In the genomic region with DNA sequence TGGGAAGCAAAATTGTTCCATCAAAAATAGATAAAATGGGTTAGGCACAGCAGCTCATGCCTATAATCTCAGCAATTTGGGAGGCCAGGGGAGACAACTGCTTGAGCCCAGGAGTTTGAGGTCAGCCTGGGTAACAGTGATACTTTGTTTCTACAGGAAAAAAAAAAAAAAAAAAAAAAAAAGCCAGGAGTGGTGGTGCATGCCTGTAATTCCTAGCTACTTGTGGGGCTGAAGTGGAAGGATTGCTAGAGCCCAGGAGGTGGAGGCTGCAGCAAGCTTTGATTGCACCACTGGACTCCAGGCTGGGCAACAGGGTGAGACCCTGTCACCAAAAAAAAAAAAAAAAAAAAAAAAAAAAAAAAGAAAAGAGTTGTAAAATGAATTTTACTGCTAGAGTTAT, we compare ENCODE assay signal across 24 cellular contexts. TPM values are rescaled to one million over a fixed set of nuclear protein-coding genes. Genes with fewer than 3 reads are reported as not detected.
A peak's percentile ranks its signal among the peaks of the same experiment; 100 is the strongest.
DNase-seq lines count a peak whose midpoint lies in the region; ATAC-seq and TF ChIP-seq lines count a peak whose summit lies in the region.
"Had no signal": no experiment of that assay in that cellular context is flagged by ENCODE, and none has a peak within 500 bp of the region (broad histone marks: within the 10 kb centered on the region; RNA-seq: fewer than 3 reads in every experiment).

No MANE protein-coding gene starts in this region.

- POLR2A ChIA-PET in HCT116 (lab: Charles Lee) = no interaction called here

- TF ChIP-seq CTCF in AG10803 (conservative IDR thresholded peaks at IDR 0.05; ENCODE audit: low read length) (no peak), HCT116 (IDR thresholded peaks at IDR 0.05 in 2 of 3, conservative IDR thresholded peaks at IDR 0.05 in 1 of 3; ENCODE audit: borderline replicate concordance in 1 of 3, insufficient read depth in 1 of 3, low read depth in 2 of 3, low read length in 2 of 3) (no peak), nephron progenitor cell (IDR thresholded peaks at IDR 0.05) (no peak), gastroesophageal sphincter (IDR thresholded peaks at IDR 0.05) (no peak)

- no peak for TF ChIP-seq RAD21 in HCT116 (IDR thresholded peaks at IDR 0.05; ENCODE audit: low read depth)

- RAD21 ChIA-PET in HCT116 (lab: Charles Lee; ENCODE audit: low non-redundant PET in 1 of 2, low total read pairs in 2 of 2, uncharacterized antibody in 2 of 2, unreplicated experiment in 2 of 2) = no interaction called here

- H3K4me1 Mint-ChIP-seq in nephron progenitor cell = peaks cover 5% of the 10 kb centered on the region
- H3K4me1 Mint-ChIP-seq: CD14-positive monocyte; memory B cell; naive B cell; stimulated activated memory B cell treated with anti-CD40 and anti-IgM and Interleukin-4, amounts not matched to agents 10 μg/mL and 1 μg/mL and 100 μg/mL, for 72 hours had no signal

- H3K9me2 ChIP-seq in HCT116 (ENCODE audit: insufficient read depth) = 0 out of 2 replicates have a peak, but pooled peaks cover 2% of the 10 kb centered on the region

- CTCF ChIA-PET in HCT116 (lab: Charles Lee) = no interaction called here

- no TSS peak for BruUV-seq in HCT116 (replicated peaks; lab: Mats Ljungman, UMichigan)

- no peak overlapping the region for H3K4me3 Mint-ChIP-seq in nephron progenitor cell
- H3K4me3 Mint-ChIP-seq: activated T-cell treated with anti-CD3 and anti-CD28 coated beads, Interleukin-2, amount 50 U/mL, for 24 hours; CD14-positive monocyte; memory B cell; naive B cell; stimulated activated memory B cell treated with anti-CD40 and anti-IgM and Interleukin-4, amounts not matched to agents 10 μg/mL and 1 μg/mL and 100 μg/mL, for 72 hours had no signal

- no peaks in the 10 kb centered on the region for H3K27me3 ChIP-seq in HCT116 (ENCODE audit: insufficient read depth, low read length)
- no peaks in the 10 kb centered on the region for H3K27me3 ChIP-seq in gastroesophageal sphincter
- H3K27me3 ChIP-seq: spleen had no signal

- TF ChIP-seq POLR2A in HCT116 (IDR thresholded peaks at IDR 0.05; ENCODE audit: borderline replicate concordance, extremely low read depth, insufficient read depth, insufficient read length) = no peak
- TF ChIP-seq POLR2A in gastroesophageal sphincter (IDR thresholded peaks at IDR 0.05) = no peak

- H3K4me1 ChIP-seq in HCT116 (ENCODE audit: control insufficient read depth in 1 of 2, insufficient read depth in 2 of 2, low read length in 2 of 2) (peaks cover 8 to 23% of the 10 kb centered on the region in 2 experiments; a peak in 3 of 4 replicates), gastroesophageal sphincter (no peaks in the 10 kb centered on the region)
- H3K4me1 ChIP-seq: spleen had no signal

- no peaks in the 10 kb centered on the region for H3K9me3 Mint-ChIP-seq in nephron progenitor cell
- H3K9me3 Mint-ChIP-seq: activated T-cell treated with anti-CD3 and anti-CD28 coated beads, Interleukin-2, amount 50 U/mL, for 24 hours; CD14-positive monocyte; memory B cell; naive B cell; stimulated activated memory B cell treated with anti-CD40 and anti-IgM and Interleukin-4, amounts not matched to agents 10 μg/mL and 1 μg/mL and 100 μg/mL, for 72 hours had no signal

- peaks cover 15% of the 10 kb centered on the region; the same call in 1 of the 2 replicates for H3K79me2 ChIP-seq in HCT116 (ENCODE audit: insufficient read depth, low read length)

- no peak for TF ChIP-seq EP300 in gastroesophageal sphincter (IDR thresholded peaks at IDR 0.05)

- H3K27me3 Mint-ChIP-seq in nephron progenitor cell (ENCODE audit: low read depth, poor library complexity) = no peaks in the 10 kb centered on the region
- H3K27me3 Mint-ChIP-seq: activated T-cell treated with anti-CD3 and anti-CD28 coated beads, Interleukin-2, amount 50 U/mL, for 24 hours; memory B cell; naive B cell; stimulated activated memory B cell treated with anti-CD40 and anti-IgM and Interleukin-4, amounts not matched to agents 10 μg/mL and 1 μg/mL and 100 μg/mL, for 72 hours had no signal

- no peaks in the 10 kb centered on the region for H4K20me1 ChIP-seq in HCT116 (ENCODE audit: insufficient read depth)

- intact Hi-C loops in HCT116 (cut with micrococcal nuclease) = no loop called here
- intact Hi-C loops in posterior vena cava (cut with DNase I) = no loop called here

- H3K9me3 ChIP-seq in HCT116 (ENCODE audit: control insufficient read depth in 1 of 2, insufficient read depth in 1 of 2, low read depth in 1 of 2, low read length in 2 of 2) = no peaks in the 10 kb centered on the region
- no peaks in the 10 kb centered on the region for H3K9me3 ChIP-seq in gastroesophageal sphincter
- H3K9me3 ChIP-seq: spleen had no signal

- H3K9ac ChIP-seq in HCT116 (ENCODE audit: low read length) = no peak overlapping the region

- H3K27ac ChIP-seq in HCT116 (ENCODE audit: low read depth, low read length) (peak overlapping the region; percentile 37; the same call in 1 of the 2 replicates), gastroesophageal sphincter (no peak overlapping the region)
- H3K27ac ChIP-seq: SK-N-MC, spleen had no signal

- H3K4me3 ChIP-seq in AG10803 (ENCODE audit: low read length) = no peak overlapping the region
- no peak overlapping the region for H3K4me3 ChIP-seq in HCT116 (replicated peaks in 1 of 2; ENCODE audit: low read depth in 1 of 2, low read length in 2 of 2)
- no peak overlapping the region for H3K4me3 ChIP-seq in gastroesophageal sphincter
- H3K4me3 ChIP-seq: SK-N-MC, spleen had no signal

- no peak overlapping the region for H3K4me2 ChIP-seq in HCT116 (ENCODE audit: low read length)

- peak; percentile 75 for DNase-seq in AG10803 (ENCODE audit: low read depth)
- DNase-seq in HCT116 (ENCODE audit: low read depth, low spot score) = no peak
- DNase-seq in astrocyte of the hippocampus (ENCODE audit: low read depth, low spot score) = peak; percentile 68
- DNase-seq in nephron progenitor cell = no peak
- DNase-seq in posterior vena cava (ENCODE audit: low spot score) = no peak
- DNase-seq: activated CD4-positive, alpha-beta T cell treated with anti-CD3 and anti-CD28 coated beads for 48 hours; activated T-cell treated with anti-CD3 and anti-CD28 coated beads, Interleukin-2, amount 50 U/mL, for 24 hours; amygdala; GOT3; head of caudate nucleus; left cardiac atrium; naive B cell; NCI-H1105; NCI-H1930; NCI-H226; retina; spleen; stimulated activated CD4-positive, alpha-beta T cell treated with anti-CD3 and anti-CD28 coated beads, Interleukin-2, amount 100 ng/mL, for 48 hours had no signal

- H2AFZ ChIP-seq in HCT116 (ENCODE audit: low read depth, low read length, poor library complexity, severe bottlenecking) = no peak overlapping the region

- H3K27ac Mint-ChIP-seq in nephron progenitor cell = peak overlapping the region; percentile 39
- H3K27ac Mint-ChIP-seq: activated T-cell treated with anti-CD3 and anti-CD28 coated beads, Interleukin-2, amount 50 U/mL, for 24 hours; memory B cell; naive B cell; stimulated activated memory B cell treated with anti-CD40 and anti-IgM and Interleukin-4, amounts not matched to agents 10 μg/mL and 1 μg/mL and 100 μg/mL, for 72 hours had no signal

- ATAC-seq in HCT116 (no peak; the same call in 1 of the 2 replicates), GM19324 (IDR thresholded peaks at IDR 0.05; ENCODE audit: low FRiP score, unreplicated experiment) (no peak), gastroesophageal sphincter (no peak)
- ATAC-seq: left cardiac atrium; stimulated activated memory B cell treated with anti-CD40 and anti-IgM and Interleukin-4, amounts not matched to agents 10 μg/mL and 1 μg/mL and 100 μg/mL, for 72 hours had no signal

- peaks cover 22 to 24% of the 10 kb centered on the region in 2 experiments for H3K36me3 ChIP-seq in HCT116 (ENCODE audit: control insufficient read depth in 1 of 2, insufficient read depth in 2 of 2, low read length in 2 of 2)
- no peaks in the 10 kb centered on the region for H3K36me3 ChIP-seq in gastroesophageal sphincter

- H3K36me3 Mint-ChIP-seq in nephron progenitor cell (ENCODE audit: low read depth) = peaks cover 67% of the 10 kb centered on the region
- H3K36me3 Mint-ChIP-seq: naive B cell had no signal

TF ChIP-seq in HCT116, 20 proteins besides CTCF, POLR2A, EP300 and RAD21:
- TF ChIP-seq EZH2phosphoT487 (IDR thresholded peaks at IDR 0.05; ENCODE audit: borderline replicate concordance) (no peak), SP1 (IDR thresholded peaks at IDR 0.05; ENCODE audit: low read depth) (no peak)

RNA-seq across cellular contexts. Expression of a gene that starts 49.6 kb away (rescaled TPM):
- total RNA-seq in HCT116 (2021; ENCODE audit: unreplicated experiment) = 50.7 TPM
- 10.4 and 15.1 TPM in 2 replicates for polyA plus RNA-seq in HCT116 (2012)
- total RNA-seq in posterior vena cava = 1 to 10 TPM; 1.7 to 4.2 TPM
- under 1 TPM in 3 of 4 donors, not detected in 1; 0.15 to 0.81 (median 0.59) TPM for total RNA-seq in gastroesophageal sphincter

RNA-seq across cellular contexts. Expression of a gene that starts 49.9 kb away (rescaled TPM):
- 25.3 TPM for total RNA-seq in HCT116 (2021; ENCODE audit: unreplicated experiment)
- 5.7 and 7.2 TPM in 2 replicates for polyA plus RNA-seq in HCT116 (2012)
- 10 to 100 TPM; 17.1 to 17.6 TPM for total RNA-seq in posterior vena cava
- total RNA-seq in gastroesophageal sphincter = 10 to 100 TPM in 1 of 4 donors, 1 to 10 TPM in 3; 7.8 to 20.5 (median 8.2) TPM

Comparison
In these comparisons a context has a peak if more than half of its experiments do, and no peak if none do; other contexts are left out.
1. DNase-seq: peak in AG10803 (single experiment) and astrocyte of the hippocampus (single experiment); none in HCT116 (single experiment), nephron progenitor cell (single experiment) and posterior vena cava (single experiment).